Comparison of ENCODE assay signal across 11 cellular contexts in genomic region chr7:92276486-92276885, GRCh38. TPM values are rescaled to one million over a fixed set of nuclear protein-coding genes. Genes with fewer than 3 reads are reported as not detected.
DNase-seq lines count a peak whose midpoint lies in the region; ATAC-seq and TF ChIP-seq lines count a peak whose summit lies in the region.
"Had no signal": no experiment of that assay in that cellular context is flagged by ENCODE, and none has a peak within 500 bp of the region (broad histone marks: within the 10 kb centered on the region; RNA-seq: fewer than 3 reads in every experiment).

No MANE protein-coding gene starts in this region.

- no peak overlapping the region for H3K27ac ChIP-seq in SK-N-SH (ENCODE audit: low read depth in 2 of 2, low read length in 1 of 2)
- H3K27ac ChIP-seq in mesendoderm (ENCODE audit: low read depth, low read length), result no peak overlapping the region

- H3K4me1 Mint-ChIP-seq in memory B cell, result peaks cover 19% of the 10 kb centered on the region

- no peak overlapping the region for H3K4ac ChIP-seq in mesendoderm (ENCODE audit: low read depth, low read length)

- H3K27me3 Mint-ChIP-seq in memory B cell, result no peaks in the 10 kb centered on the region

- no peaks in the 10 kb centered on the region for H3F3A ChIP-seq in SK-N-SH (replicated peaks; ENCODE audit: insufficient read depth)

- no peak overlapping the region for H4K5ac ChIP-seq in mesendoderm (ENCODE audit: low read length)

- H3K23ac ChIP-seq in mesendoderm (ENCODE audit: low read length), result no peak overlapping the region

- H3K79me1 ChIP-seq in mesendoderm (ENCODE audit: low read length), result peaks cover 14% of the 10 kb centered on the region

- TF ChIP-seq CTCF in SK-N-SH (IDR thresholded peaks at IDR 0.05), result no peak

- H3K27me3 ChIP-seq in SK-N-SH (ENCODE audit: insufficient read depth), result no peaks in the 10 kb centered on the region
- no peaks in the 10 kb centered on the region for H3K27me3 ChIP-seq in mesendoderm (ENCODE audit: insufficient read depth, low read length, poor library complexity)

- peaks cover 10% of the 10 kb centered on the region; the same call in 1 of the 2 replicates for H4K20me1 ChIP-seq in SK-N-SH (ENCODE audit: insufficient read depth)

- H3K4me1 ChIP-seq in SK-N-SH (ENCODE audit: control insufficient read depth in 1 of 2, insufficient read depth in 2 of 2, low read depth in 1 of 2, low read length in 1 of 2) (peaks cover 0 to 8% of the 10 kb centered on the region in 2 experiments; a peak in 1 of 4 replicates), mesendoderm (ENCODE audit: control insufficient read depth, low read depth, low read length) (peaks cover 7% of the 10 kb centered on the region)

- 93% methylated on average over 2 of the region's 2 CpGs for WGBS in SK-N-SH (ENCODE audit: low lambda C conversion rate)
- WGBS in mesendoderm (ENCODE audit: extremely low coverage, insufficient coverage, low lambda C conversion rate), result no CpG with 5 or more reads among the region's 2 CpGs

- POLR2A ChIA-PET in SK-N-SH (lab: Yijun Ruan, JAX), result no interaction called here

- H2BK5ac ChIP-seq in mesendoderm (ENCODE audit: low read length), result no peak overlapping the region

- ATAC-seq in SK-N-SH treated with all-trans-retinoic acid at 6 μM for 48 hours, result no peak
- peak; percentile 78 for ATAC-seq in GM21825 (IDR thresholded peaks at IDR 0.05; ENCODE audit: unreplicated experiment)
- peak; percentile 83 for ATAC-seq in HG03460 (IDR thresholded peaks at IDR 0.05; ENCODE audit: unreplicated experiment)
- ATAC-seq in memory B cell (ENCODE audit: low read depth), result peak; percentile 71

- H3K9me3 ChIP-seq in SK-N-SH, result no peaks in the 10 kb centered on the region

- H3K27ac Mint-ChIP-seq in memory B cell, result peak overlapping the region; percentile 60

- H3K9me3 Mint-ChIP-seq in memory B cell, result peaks cover 3% of the 10 kb centered on the region

- H4K8ac ChIP-seq in mesendoderm (ENCODE audit: low read depth, low read length), result no peak overlapping the region

- H3K4me2 ChIP-seq in SK-N-SH (no peak overlapping the region), mesendoderm (ENCODE audit: low read length) (no peak overlapping the region)

- H3K36me3 Mint-ChIP-seq in memory B cell, result peaks cover 11% of the 10 kb centered on the region

- H3K79me2 ChIP-seq in SK-N-SH (ENCODE audit: insufficient read depth), result peaks cover 95% of the 10 kb centered on the region
- H3K79me2 ChIP-seq in mesendoderm (ENCODE audit: control insufficient read depth, insufficient read depth, low read length), result peaks cover 12% of the 10 kb centered on the region

- H3K18ac ChIP-seq in mesendoderm (ENCODE audit: low read length), result no peak overlapping the region

- H3K9ac ChIP-seq in SK-N-SH (no peak overlapping the region), mesendoderm (ENCODE audit: low read length) (no peak overlapping the region)

- TF ChIP-seq RAD21 in SK-N-SH (IDR thresholded peaks at IDR 0.05; ENCODE audit: low read length), result no peak

- no peak overlapping the region for H2AFZ ChIP-seq in SK-N-SH (ENCODE audit: low read depth)

- H3K4me3 ChIP-seq in SK-N-SH (ENCODE audit: low read depth in 2 of 2, low read length in 1 of 2), result no peak overlapping the region
- H3K4me3 ChIP-seq in mesendoderm (ENCODE audit: low read length), result no peak overlapping the region

- TF ChIP-seq EP300 in SK-N-SH (IDR thresholded peaks at IDR 0.05; ENCODE audit: borderline replicate concordance in 1 of 2, low read depth in 1 of 2, low read length in 1 of 2), result no peak

- H3K4me3 Mint-ChIP-seq in memory B cell, result no peak overlapping the region

- H3K56ac ChIP-seq in mesendoderm (ENCODE audit: low read length), result no peak overlapping the region

- H3K9me2 ChIP-seq in SK-N-SH, result no peaks in the 10 kb centered on the region

- no peak for DNase-seq in SK-N-SH
- DNase-seq in memory B cell (ENCODE audit: low spot score in 2 of 2), result no peak
- DNase-seq in mesendoderm, result no peak
- DNase-seq in 8988T, result no peak
- no peak for DNase-seq in kidney tubule cell (ENCODE audit: low spot score)
- DNase-seq: activated CD4-positive, CD25-positive, alpha-beta regulatory T cell; amygdala; islet precursor cell had no signal

- peaks cover 0 to 10% of the 10 kb centered on the region in 2 experiments for H3K36me3 ChIP-seq in SK-N-SH (replicated peaks in 1 of 2; ENCODE audit: control insufficient read depth in 1 of 2, insufficient read depth in 2 of 2, low read length in 1 of 2)
- no peaks in the 10 kb centered on the region for H3K36me3 ChIP-seq in mesendoderm (ENCODE audit: control insufficient read depth, insufficient read depth, low read length)

- CTCF ChIA-PET in SK-N-SH (lab: Yijun Ruan, JAX), result interaction anchor here (0.6 to 2.2 kb wide), 2 partner anchors 13 to 141 kb away, joined by 4 read pairs; no protein-coding TSS in a partner anchor

- no peak overlapping the region for H2BK15ac ChIP-seq in mesendoderm (replicated peaks; ENCODE audit: low read depth)

- no peak overlapping the region for H2AK5ac ChIP-seq in mesendoderm (ENCODE audit: low read length)

- no peak overlapping the region for H2BK120ac ChIP-seq in mesendoderm (ENCODE audit: low read depth, low read length)

TF ChIP-seq in SK-N-SH, 30 proteins besides CTCF, POLR2A, EP300 and RAD21:
- TF ChIP-seq POLR2AphosphoS5 (IDR thresholded peaks at IDR 0.05; ENCODE audit: low read depth, low read length) (no peak), NFIC (IDR thresholded peaks at IDR 0.05; ENCODE audit: borderline replicate concordance) (0 out of 2 replicates have a peak, but pooled peaks have one; percentile 38), CHD2 (IDR thresholded peaks at IDR 0.05; ENCODE audit: low read length, partially characterized antibody) (no peak)

TF ChIP-seq in SK-N-SH treated with all-trans-retinoic acid at 6 μM for 48 hours, 23 proteins besides CTCF, POLR2A, EP300 and RAD21 (continues in another document):
- TF ChIP-seq TOX (CRISPR knock-in tag; IDR thresholded peaks at IDR 0.05; ENCODE audit: borderline replicate concordance), result no peak
- no peak for TF ChIP-seq RARB (CRISPR knock-in tag; IDR thresholded peaks at IDR 0.05)
- no peak for TF ChIP-seq SNAI2 (CRISPR knock-in tag; IDR thresholded peaks at IDR 0.05)
- TF ChIP-seq GLIS3 (CRISPR knock-in tag; IDR thresholded peaks at IDR 0.05), result no peak
- no peak for TF ChIP-seq ARNTL (CRISPR knock-in tag; IDR thresholded peaks at IDR 0.05; ENCODE audit: borderline replicate concordance, low read depth)
- TF ChIP-seq BACH2 (CRISPR knock-in tag; IDR thresholded peaks at IDR 0.05; ENCODE audit: borderline replicate concordance), result no peak
- TF ChIP-seq POU6F1 (CRISPR knock-in tag; IDR thresholded peaks at IDR 0.05; ENCODE audit: borderline replicate concordance, low read depth), result no peak
- TF ChIP-seq ZFP3 (CRISPR knock-in tag; IDR thresholded peaks at IDR 0.05), result no peak
- TF ChIP-seq ESRRG (CRISPR knock-in tag; IDR thresholded peaks at IDR 0.05), result no peak
- no peak for TF ChIP-seq TCF4 (CRISPR knock-in tag; IDR thresholded peaks at IDR 0.05; ENCODE audit: borderline replicate concordance)
- no peak for TF ChIP-seq ZFP30 (CRISPR knock-in tag; IDR thresholded peaks at IDR 0.05)
- TF ChIP-seq TSHZ2 (CRISPR knock-in tag; IDR thresholded peaks at IDR 0.05), result no peak

RNA-seq across cellular contexts. Expression of gene ANKIB1, which starts 30.7 kb away (rescaled TPM):
- polyA plus RNA-seq in SK-N-SH (2012; rRNA removed), result 24.6 and 32.5 TPM in 2 replicates
- polyA plus RNA-seq in SK-N-SH (2012; cell fraction: cytosol; rRNA removed), result 28.9 and 32.4 TPM in 2 replicates
- polyA plus RNA-seq in SK-N-SH (2012; cell fraction: nucleus; rRNA removed), result 46.2 and 84.4 TPM in 2 replicates
- polyA plus RNA-seq in mesendoderm (2013, experiment 1 of 2), result 25.6 TPM
- 23.9 TPM for polyA plus RNA-seq in mesendoderm (2013, experiment 2 of 2)

RNA-seq across cellular contexts. Expression of gene KRIT1, which starts 30.8 kb away (rescaled TPM):
- polyA plus RNA-seq in SK-N-SH (2012; rRNA removed), result 38.5 and 53.3 TPM in 2 replicates
- polyA plus RNA-seq in SK-N-SH (2012; cell fraction: cytosol; rRNA removed), result 41.6 and 42.8 TPM in 2 replicates
- polyA plus RNA-seq in SK-N-SH (2012; cell fraction: nucleus; rRNA removed), result 104 and 106 TPM in 2 replicates
- 25.2 TPM for polyA plus RNA-seq in mesendoderm (2013, experiment 1 of 2)
- 24.1 TPM for polyA plus RNA-seq in mesendoderm (2013, experiment 2 of 2)
